Comparison of ENCODE assay signal across 2 cellular contexts in the genomic region with DNA sequence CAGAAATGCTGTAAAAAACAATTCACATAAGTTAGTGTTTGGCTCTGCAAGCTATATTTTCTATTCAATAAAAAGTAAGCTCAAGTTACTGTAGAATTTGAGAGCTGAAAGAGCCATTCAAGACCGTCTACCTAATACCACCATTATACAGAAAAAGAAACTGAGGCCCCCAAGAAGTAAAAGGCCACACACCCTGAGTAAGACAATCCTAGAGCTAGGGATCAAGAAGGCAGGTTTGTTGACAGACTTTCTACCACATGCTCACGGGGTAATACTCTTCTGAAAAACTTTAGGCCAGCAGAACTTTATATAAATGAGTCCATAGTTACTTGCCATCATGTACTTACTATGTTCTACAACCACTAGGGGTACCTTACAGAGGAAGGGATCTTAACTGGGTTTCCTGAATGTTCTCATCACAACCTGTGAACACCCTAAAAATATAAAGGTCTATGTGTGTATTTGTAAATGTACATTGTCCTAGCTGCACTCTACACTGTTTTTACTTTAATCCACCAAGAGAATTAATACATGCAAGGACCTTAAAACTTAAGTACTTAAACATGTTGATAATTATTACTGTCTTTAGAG.
TF ChIP-seq lines count a peak whose summit lies in the region.

No MANE protein-coding gene starts in this region.

TF ChIP-seq in SK-N-SH, 30 proteins besides CTCF, POLR2A, EP300 and RAD21:
- TF ChIP-seq, protein P1, sequence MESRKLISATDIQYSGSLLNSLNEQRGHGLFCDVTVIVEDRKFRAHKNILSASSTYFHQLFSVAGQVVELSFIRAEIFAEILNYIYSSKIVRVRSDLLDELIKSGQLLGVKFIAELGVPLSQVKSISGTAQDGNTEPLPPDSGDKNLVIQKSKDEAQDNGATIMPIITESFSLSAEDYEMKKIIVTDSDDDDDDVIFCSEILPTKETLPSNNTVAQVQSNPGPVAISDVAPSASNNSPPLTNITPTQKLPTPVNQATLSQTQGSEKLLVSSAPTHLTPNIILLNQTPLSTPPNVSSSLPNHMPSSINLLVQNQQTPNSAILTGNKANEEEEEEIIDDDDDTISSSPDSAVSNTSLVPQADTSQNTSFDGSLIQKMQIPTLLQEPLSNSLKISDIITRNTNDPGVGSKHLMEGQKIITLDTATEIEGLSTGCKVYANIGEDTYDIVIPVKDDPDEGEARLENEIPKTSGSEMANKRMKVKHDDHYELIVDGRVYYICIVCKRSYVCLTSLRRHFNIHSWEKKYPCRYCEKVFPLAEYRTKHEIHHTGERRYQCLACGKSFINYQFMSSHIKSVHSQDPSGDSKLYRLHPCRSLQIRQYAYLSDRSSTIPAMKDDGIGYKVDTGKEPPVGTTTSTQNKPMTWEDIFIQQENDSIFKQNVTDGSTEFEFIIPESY (IDR thresholded peaks at IDR 0.05; ENCODE audit: borderline replicate concordance, low read depth) = no peak
- no peak for TF ChIP-seq FOXJ3 (CRISPR knock-in tag; IDR thresholded peaks at IDR 0.05)
- TF ChIP-seq, protein P2, sequence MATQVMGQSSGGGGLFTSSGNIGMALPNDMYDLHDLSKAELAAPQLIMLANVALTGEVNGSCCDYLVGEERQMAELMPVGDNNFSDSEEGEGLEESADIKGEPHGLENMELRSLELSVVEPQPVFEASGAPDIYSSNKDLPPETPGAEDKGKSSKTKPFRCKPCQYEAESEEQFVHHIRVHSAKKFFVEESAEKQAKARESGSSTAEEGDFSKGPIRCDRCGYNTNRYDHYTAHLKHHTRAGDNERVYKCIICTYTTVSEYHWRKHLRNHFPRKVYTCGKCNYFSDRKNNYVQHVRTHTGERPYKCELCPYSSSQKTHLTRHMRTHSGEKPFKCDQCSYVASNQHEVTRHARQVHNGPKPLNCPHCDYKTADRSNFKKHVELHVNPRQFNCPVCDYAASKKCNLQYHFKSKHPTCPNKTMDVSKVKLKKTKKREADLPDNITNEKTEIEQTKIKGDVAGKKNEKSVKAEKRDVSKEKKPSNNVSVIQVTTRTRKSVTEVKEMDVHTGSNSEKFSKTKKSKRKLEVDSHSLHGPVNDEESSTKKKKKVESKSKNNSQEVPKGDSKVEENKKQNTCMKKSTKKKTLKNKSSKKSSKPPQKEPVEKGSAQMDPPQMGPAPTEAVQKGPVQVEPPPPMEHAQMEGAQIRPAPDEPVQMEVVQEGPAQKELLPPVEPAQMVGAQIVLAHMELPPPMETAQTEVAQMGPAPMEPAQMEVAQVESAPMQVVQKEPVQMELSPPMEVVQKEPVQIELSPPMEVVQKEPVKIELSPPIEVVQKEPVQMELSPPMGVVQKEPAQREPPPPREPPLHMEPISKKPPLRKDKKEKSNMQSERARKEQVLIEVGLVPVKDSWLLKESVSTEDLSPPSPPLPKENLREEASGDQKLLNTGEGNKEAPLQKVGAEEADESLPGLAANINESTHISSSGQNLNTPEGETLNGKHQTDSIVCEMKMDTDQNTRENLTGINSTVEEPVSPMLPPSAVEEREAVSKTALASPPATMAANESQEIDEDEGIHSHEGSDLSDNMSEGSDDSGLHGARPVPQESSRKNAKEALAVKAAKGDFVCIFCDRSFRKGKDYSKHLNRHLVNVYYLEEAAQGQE (IDR thresholded peaks at IDR 0.05; ENCODE audit: low read depth, low read length) = no peak
- TF ChIP-seq RCOR1 (IDR thresholded peaks at IDR 0.05; ENCODE audit: low read length) = no peak
- TF ChIP-seq EZH2phosphoT487 (IDR thresholded peaks at IDR 0.05; ENCODE audit: borderline replicate concordance, low read depth) = no peak
- TF ChIP-seq, protein P3, sequence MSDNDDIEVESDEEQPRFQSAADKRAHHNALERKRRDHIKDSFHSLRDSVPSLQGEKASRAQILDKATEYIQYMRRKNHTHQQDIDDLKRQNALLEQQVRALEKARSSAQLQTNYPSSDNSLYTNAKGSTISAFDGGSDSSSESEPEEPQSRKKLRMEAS (IDR thresholded peaks at IDR 0.05; ENCODE audit: low read depth) = no peak
- no peak for TF ChIP-seq NFIC (IDR thresholded peaks at IDR 0.05; ENCODE audit: borderline replicate concordance)
- no peak for TF ChIP-seq SIN3A (IDR thresholded peaks at IDR 0.05; ENCODE audit: borderline replicate concordance, low read depth, low read length)
- TF ChIP-seq, protein P4, sequence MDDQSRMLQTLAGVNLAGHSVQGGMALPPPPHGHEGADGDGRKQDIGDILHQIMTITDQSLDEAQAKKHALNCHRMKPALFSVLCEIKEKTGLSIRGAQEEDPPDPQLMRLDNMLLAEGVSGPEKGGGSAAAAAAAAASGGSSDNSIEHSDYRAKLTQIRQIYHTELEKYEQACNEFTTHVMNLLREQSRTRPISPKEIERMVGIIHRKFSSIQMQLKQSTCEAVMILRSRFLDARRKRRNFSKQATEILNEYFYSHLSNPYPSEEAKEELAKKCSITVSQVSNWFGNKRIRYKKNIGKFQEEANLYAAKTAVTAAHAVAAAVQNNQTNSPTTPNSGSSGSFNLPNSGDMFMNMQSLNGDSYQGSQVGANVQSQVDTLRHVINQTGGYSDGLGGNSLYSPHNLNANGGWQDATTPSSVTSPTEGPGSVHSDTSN (IDR thresholded peaks at IDR 0.05) = no peak
TF ChIP-seq in SK-N-SH: peak in this region for 0.

TF ChIP-seq in SK-N-SH treated with all-trans-retinoic acid at 6 μM for 48 hours, 23 proteins besides CTCF, POLR2A, EP300 and RAD21:
- TF ChIP-seq, protein P5, sequence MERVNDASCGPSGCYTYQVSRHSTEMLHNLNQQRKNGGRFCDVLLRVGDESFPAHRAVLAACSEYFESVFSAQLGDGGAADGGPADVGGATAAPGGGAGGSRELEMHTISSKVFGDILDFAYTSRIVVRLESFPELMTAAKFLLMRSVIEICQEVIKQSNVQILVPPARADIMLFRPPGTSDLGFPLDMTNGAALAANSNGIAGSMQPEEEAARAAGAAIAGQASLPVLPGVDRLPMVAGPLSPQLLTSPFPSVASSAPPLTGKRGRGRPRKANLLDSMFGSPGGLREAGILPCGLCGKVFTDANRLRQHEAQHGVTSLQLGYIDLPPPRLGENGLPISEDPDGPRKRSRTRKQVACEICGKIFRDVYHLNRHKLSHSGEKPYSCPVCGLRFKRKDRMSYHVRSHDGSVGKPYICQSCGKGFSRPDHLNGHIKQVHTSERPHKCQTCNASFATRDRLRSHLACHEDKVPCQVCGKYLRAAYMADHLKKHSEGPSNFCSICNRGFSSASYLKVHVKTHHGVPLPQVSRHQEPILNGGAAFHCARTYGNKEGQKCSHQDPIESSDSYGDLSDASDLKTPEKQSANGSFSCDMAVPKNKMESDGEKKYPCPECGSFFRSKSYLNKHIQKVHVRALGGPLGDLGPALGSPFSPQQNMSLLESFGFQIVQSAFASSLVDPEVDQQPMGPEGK (CRISPR knock-in tag; IDR thresholded peaks at IDR 0.05; ENCODE audit: borderline replicate concordance) = no peak
- TF ChIP-seq ARNTL (CRISPR knock-in tag; IDR thresholded peaks at IDR 0.05; ENCODE audit: borderline replicate concordance, low read depth) (no peak), ZNF565 (CRISPR knock-in tag; conservative IDR thresholded peaks at IDR 0.05; ENCODE audit: low read depth) (no peak), ZC3H10 (CRISPR knock-in tag; IDR thresholded peaks at IDR 0.05) (no peak), TOX (CRISPR knock-in tag; IDR thresholded peaks at IDR 0.05; ENCODE audit: borderline replicate concordance) (no peak), GLIS3 (CRISPR knock-in tag; IDR thresholded peaks at IDR 0.05) (no peak)
- TF ChIP-seq, protein P6, sequence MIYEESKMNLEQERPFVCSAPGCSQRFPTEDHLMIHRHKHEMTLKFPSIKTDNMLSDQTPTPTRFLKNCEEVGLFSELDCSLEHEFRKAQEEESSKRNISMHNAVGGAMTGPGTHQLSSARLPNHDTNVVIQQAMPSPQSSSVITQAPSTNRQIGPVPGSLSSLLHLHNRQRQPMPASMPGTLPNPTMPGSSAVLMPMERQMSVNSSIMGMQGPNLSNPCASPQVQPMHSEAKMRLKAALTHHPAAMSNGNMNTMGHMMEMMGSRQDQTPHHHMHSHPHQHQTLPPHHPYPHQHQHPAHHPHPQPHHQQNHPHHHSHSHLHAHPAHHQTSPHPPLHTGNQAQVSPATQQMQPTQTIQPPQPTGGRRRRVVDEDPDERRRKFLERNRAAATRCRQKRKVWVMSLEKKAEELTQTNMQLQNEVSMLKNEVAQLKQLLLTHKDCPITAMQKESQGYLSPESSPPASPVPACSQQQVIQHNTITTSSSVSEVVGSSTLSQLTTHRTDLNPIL (CRISPR knock-in tag; IDR thresholded peaks at IDR 0.05; ENCODE audit: low read depth) = no peak
